8 cellular contexts compared by ENCODE assay signal in the genomic region with DNA sequence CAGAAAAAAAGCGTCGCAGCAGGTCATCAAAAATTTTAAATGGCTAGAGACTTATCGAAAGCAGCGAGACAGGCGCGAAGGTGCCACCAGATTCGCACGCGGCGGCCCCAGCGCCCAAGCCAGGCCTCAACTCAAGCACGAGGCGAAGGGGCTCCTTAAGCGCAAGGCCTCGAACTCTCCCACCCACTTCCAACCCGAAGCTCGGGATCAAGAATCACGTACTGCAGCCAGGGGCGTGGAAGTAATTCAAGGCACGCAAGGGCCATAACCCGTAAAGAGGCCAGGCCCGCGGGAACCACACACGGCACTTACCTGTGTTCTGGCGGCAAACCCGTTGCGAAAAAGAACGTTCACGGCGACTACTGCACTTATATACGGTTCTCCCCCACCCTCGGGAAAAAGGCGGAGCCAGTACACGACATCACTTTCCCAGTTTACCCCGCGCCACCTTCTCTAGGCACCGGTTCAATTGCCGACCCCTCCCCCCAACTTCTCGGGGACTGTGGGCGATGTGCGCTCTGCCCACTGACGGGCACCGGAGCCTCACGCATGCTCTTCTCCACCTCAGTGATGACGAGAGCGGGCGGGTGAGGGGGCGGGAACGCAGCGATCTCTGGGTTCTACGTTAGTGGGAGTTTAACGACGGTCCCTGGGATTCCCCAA. TPM values are rescaled to one million over a fixed set of nuclear protein-coding genes. Genes with fewer than 3 reads are reported as not detected.
DNase-seq lines count a peak whose midpoint lies in the region; ATAC-seq and TF ChIP-seq lines count a peak whose summit lies in the region.

EEF1A1 (minus strand) TSS at position 345 of the 663 bp plus-strand sequence. CDS start 1,006 bp downstream, outside the sequence.

- peaks cover 33% of the 10 kb centered on the region for H3K4me1 ChIP-seq in OCI-LY7 (ENCODE audit: insufficient read depth, low read length, poor library complexity, severe bottlenecking)
- peaks cover 56% of the 10 kb centered on the region for H3K4me1 ChIP-seq in mononuclear cell (ENCODE audit: insufficient read depth, low read length)

- H3K27me3 ChIP-seq in mononuclear cell (ENCODE audit: insufficient read depth, low read length): no peaks in the 10 kb centered on the region

- POLR2A ChIA-PET in OCI-LY7 (lab: Charles Lee): interaction anchor here (0.5 to 3.5 kb wide), 19 partner anchors 8 to 133 kb away, joined by 3 to 33 read pairs (median 4); partner anchors contain the start of genes MTO1 and SLC17A5

- DNase-seq in D341Med (ENCODE audit: low spot score) (peak; percentile 91), HuH-7.5 (ENCODE audit: low spot score) (peak; percentile 92), OCI-LY7 (ENCODE audit: low spot score) (peak; percentile 99), activated T-cell treated with anti-CD3 and anti-CD28 coated beads for 24 hours (ENCODE audit: low read depth) (peak; percentile 100), epidermal melanocyte (ENCODE audit: insufficient read length, low spot score) (peak; percentile 85)
- peak; percentile 99 for DNase-seq in stimulated activated CD8-positive, alpha-beta memory T cell treated with anti-CD3 and anti-CD28 coated beads, Interleukin-4, amount 100 ng/mL, for 1 hour (ENCODE audit: low read depth in 2 of 2, low spot score in 1 of 2)

- peak within 1 kb of the TSS; percentile 99 for H3K4me2 ChIP-seq in OCI-LY7 (ENCODE audit: low read length)

- peak; percentile 60 for ATAC-seq in GM21515 (IDR thresholded peaks at IDR 0.05; ENCODE audit: unreplicated experiment)

- peak within 1 kb of the TSS; percentile 97 for H3K27ac ChIP-seq in OCI-LY7 (ENCODE audit: low read depth, low read length, poor library complexity, severe bottlenecking)

- no peaks in the 10 kb centered on the region for H3K9me2 ChIP-seq in OCI-LY7 (ENCODE audit: insufficient read depth, low read length)

- H3K79me2 ChIP-seq in OCI-LY7 (ENCODE audit: insufficient read depth, low read depth, low read length): peaks cover 50% of the 10 kb centered on the region; the same call in 1 of the 2 replicates

- H3K9me3 ChIP-seq in OCI-LY7 (ENCODE audit: low read length): no peaks in the 10 kb centered on the region
- no peaks in the 10 kb centered on the region for H3K9me3 ChIP-seq in mononuclear cell (ENCODE audit: low read depth, low read length)

- intact Hi-C loops in OCI-LY7 (cut with micrococcal nuclease; ENCODE audit: unreplicated experiment): loop anchor here (1.0 to 5.0 kb wide), 5 partner anchors 65 to 1766 kb away; partner anchors contain the start of gene KCNQ5

- TF ChIP-seq CTCF in OCI-LY7 (conservative IDR thresholded peaks at IDR 0.05; ENCODE audit: low read length): no peak

- peaks cover 19% of the 10 kb centered on the region for H4K20me1 ChIP-seq in OCI-LY7 (ENCODE audit: insufficient read depth, low read length)

- no TSS peak for BruUV-seq in OCI-LY7 (replicated peaks; lab: Mats Ljungman, UMichigan)

- H3K36me3 ChIP-seq in OCI-LY7 (ENCODE audit: insufficient read depth, low read length): peaks cover 48% of the 10 kb centered on the region

- peak within 1 kb of the TSS; percentile 42; the same call in 1 of the 2 replicates for H2AFZ ChIP-seq in OCI-LY7 (ENCODE audit: low read length)

- H3K4me3 ChIP-seq in OCI-LY7 (ENCODE audit: low read depth, low read length, poor library complexity, severe bottlenecking): peak within 1 kb of the TSS; percentile 99
- peak within 1 kb of the TSS; percentile 100 for H3K4me3 ChIP-seq in mononuclear cell (ENCODE audit: low read length)

- CTCF ChIA-PET in OCI-LY7 (lab: Charles Lee; ENCODE audit: unreplicated experiment): interaction anchor here (0.6 kb wide), 2 partner anchors 27 to 49 kb away, joined by 5 to 10 read pairs; no protein-coding TSS in a partner anchor

RNA-seq across cellular contexts. Expression of gene EEF1A1, which starts in this region (rescaled TPM):
- 8,152 and 8,173 TPM in 2 replicates for total RNA-seq in OCI-LY7 (2014; rRNA removed; shearing (Covaris generic))
- total RNA-seq in OCI-LY7 (2022): 8,197 and 8,593 TPM in 2 replicates
- total RNA-seq in mononuclear cell: 24,083 TPM

Comparison
In these comparisons a context has a peak if more than half of its experiments do, and no peak if none do; other contexts are left out.
1. Peak in every context shown above with its lines: DNase-seq, ATAC-seq, H3K4me3 ChIP-seq and H3K27ac ChIP-seq.